Comparison of ENCODE assay signal across 19 cellular contexts in the genomic region with DNA sequence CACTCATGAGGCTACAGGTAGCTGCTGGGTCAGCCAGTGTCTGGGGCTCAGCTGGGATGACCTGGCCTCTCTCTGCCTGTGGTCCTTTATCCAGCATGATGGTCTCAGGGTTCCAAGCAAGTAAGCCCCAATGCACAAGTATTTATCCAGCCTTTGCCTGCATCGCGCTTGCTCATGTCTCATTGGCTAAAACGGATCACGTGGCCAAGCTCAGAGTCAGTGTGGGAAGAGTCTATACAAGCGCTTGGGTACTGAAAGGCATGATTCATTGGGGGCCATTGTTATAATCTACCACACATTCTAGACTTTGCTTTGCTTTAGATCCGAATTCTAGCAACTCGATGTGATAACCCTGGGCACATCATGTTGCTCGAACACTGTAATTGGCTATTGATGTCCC. TPM values are rescaled to one million over a fixed set of nuclear protein-coding genes. Genes with fewer than 3 reads are reported as not detected.
DNase-seq lines count a peak whose midpoint lies in the region; ATAC-seq, FAIRE-seq and TF ChIP-seq lines count a peak whose summit lies in the region.
"Had no signal": no experiment of that assay in that cellular context is flagged by ENCODE, and none has a peak within 500 bp of the region (broad histone marks: within the 10 kb centered on the region; RNA-seq: fewer than 3 reads in every experiment).

No MANE protein-coding gene starts in this region.

- no peaks in the 10 kb centered on the region; the same call in 2 of the 3 replicates for H3K79me2 ChIP-seq in K562 (ENCODE audit: control insufficient read depth, insufficient read depth, low read length)

- no peaks in the 10 kb centered on the region for H3K9me3 ChIP-seq in K562 (replicated peaks; ENCODE audit: control insufficient read depth, insufficient read depth, low read depth, low read length)
- H3K9me3 ChIP-seq: BE2C had no signal

- in situ Hi-C loops in K562 (cut with MboI): no loop called here

- H3K4me1 ChIP-seq in K562 (replicated peaks in 1 of 2; ENCODE audit: control insufficient read depth in 2 of 2, insufficient read depth in 2 of 2, low read length in 2 of 2): peaks cover 13 to 60% of the 10 kb centered on the region in 2 experiments

- H3K9me3 Mint-ChIP-seq in activated T-cell treated with anti-CD3 and anti-CD28 coated beads, Interleukin-2, amount 50 U/mL, for 24 hours: no peaks in the 10 kb centered on the region
- no peaks in the 10 kb centered on the region for H3K9me3 Mint-ChIP-seq in stimulated activated memory B cell treated with anti-CD40 and anti-IgM and Interleukin-4, amounts not matched to agents 10 μg/mL and 1 μg/mL and 100 μg/mL, for 72 hours
- H3K9me3 Mint-ChIP-seq in natural killer cell treated with Interleukin-12 subunit alpha and Interleukin-12 subunit beta and Interleukin-15 and Interleukin-18, amount 100 ng/mL, for 72 hours: no peaks in the 10 kb centered on the region
- H3K9me3 Mint-ChIP-seq: CD8-positive, alpha-beta T cell had no signal

- no peak for TF ChIP-seq POLR2A in K562 (conservative IDR thresholded peaks at IDR 0.05)

- no peak overlapping the region; the same call in 1 of the 2 replicates for H3K4me2 ChIP-seq in K562 (ENCODE audit: insufficient read depth, low read length)
- H3K4me2 ChIP-seq: KMS-11, PC-9 had no signal

- no peak overlapping the region for H3K4me3 Mint-ChIP-seq in activated T-cell treated with anti-CD3 and anti-CD28 coated beads, Interleukin-2, amount 50 U/mL, for 24 hours
- H3K4me3 Mint-ChIP-seq in stimulated activated memory B cell treated with anti-CD40 and anti-IgM and Interleukin-4, amounts not matched to agents 10 μg/mL and 1 μg/mL and 100 μg/mL, for 72 hours: no peak overlapping the region
- no peak overlapping the region for H3K4me3 Mint-ChIP-seq in natural killer cell treated with Interleukin-12 subunit alpha and Interleukin-12 subunit beta and Interleukin-15 and Interleukin-18, amount 100 ng/mL, for 72 hours
- H3K4me3 Mint-ChIP-seq: CD8-positive, alpha-beta T cell had no signal

- H3K36me3 Mint-ChIP-seq in activated T-cell treated with anti-CD3 and anti-CD28 coated beads, Interleukin-2, amount 50 U/mL, for 24 hours (ENCODE audit: low read depth): peaks cover 90% of the 10 kb centered on the region
- peaks cover 61% of the 10 kb centered on the region for H3K36me3 Mint-ChIP-seq in stimulated activated memory B cell treated with anti-CD40 and anti-IgM and Interleukin-4, amounts not matched to agents 10 μg/mL and 1 μg/mL and 100 μg/mL, for 72 hours
- H3K36me3 Mint-ChIP-seq in natural killer cell treated with Interleukin-12 subunit alpha and Interleukin-12 subunit beta and Interleukin-15 and Interleukin-18, amount 100 ng/mL, for 72 hours: no peaks in the 10 kb centered on the region

- no peaks in the 10 kb centered on the region for H3K27me3 Mint-ChIP-seq in activated T-cell treated with anti-CD3 and anti-CD28 coated beads, Interleukin-2, amount 50 U/mL, for 24 hours
- no peaks in the 10 kb centered on the region for H3K27me3 Mint-ChIP-seq in stimulated activated memory B cell treated with anti-CD40 and anti-IgM and Interleukin-4, amounts not matched to agents 10 μg/mL and 1 μg/mL and 100 μg/mL, for 72 hours
- H3K27me3 Mint-ChIP-seq in natural killer cell treated with Interleukin-12 subunit alpha and Interleukin-12 subunit beta and Interleukin-15 and Interleukin-18, amount 100 ng/mL, for 72 hours: no peaks in the 10 kb centered on the region

- H3K9me1 ChIP-seq in K562 (ENCODE audit: control insufficient read depth, insufficient read depth, low read length): no peaks in the 10 kb centered on the region

- no peak overlapping the region for H2AFZ ChIP-seq in K562 (ENCODE audit: low read depth, low read length)
- H2AFZ ChIP-seq: PC-9 had no signal

- H3K4me1 Mint-ChIP-seq in activated T-cell treated with anti-CD3 and anti-CD28 coated beads, Interleukin-2, amount 50 U/mL, for 24 hours (ENCODE audit: low read depth): peaks cover 83% of the 10 kb centered on the region
- peaks cover 82% of the 10 kb centered on the region for H3K4me1 Mint-ChIP-seq in stimulated activated memory B cell treated with anti-CD40 and anti-IgM and Interleukin-4, amounts not matched to agents 10 μg/mL and 1 μg/mL and 100 μg/mL, for 72 hours
- peaks cover 50 to 53% of the 10 kb centered on the region in 2 donors for H3K4me1 Mint-ChIP-seq in natural killer cell treated with Interleukin-12 subunit alpha and Interleukin-12 subunit beta and Interleukin-15 and Interleukin-18, amount 100 ng/mL, for 72 hours (ENCODE audit: low read depth in 2 of 2)

- no peak for DNase-seq in activated T-cell treated with anti-CD3 and anti-CD28 coated beads, Interleukin-2, amount 50 U/mL, for 24 hours
- DNase-seq in activated T-cell treated with anti-CD3 and anti-CD28 coated beads for 4 hours (no peak), K562 (ENCODE audit: extremely low read depth in 1 of 4, low spot score in 3 of 4) (peak in 3 of 4 experiments; percentile 29 to 32 (median 29)), DMS79 treated with DMSO at 0.1 percent for 48 hours (lab: John Stamatoyannopoulos, UW) (no peak), cortex of kidney (lab: John Stamatoyannopoulos, UW) (no peak)
- DNase-seq in natural killer cell treated with Interleukin-12 subunit alpha and Interleukin-12 subunit beta and Interleukin-15 and Interleukin-18, amount 100 ng/mL, for 72 hours (ENCODE audit: low spot score): no peak
- DNase-seq: BE2C; CD8-positive, alpha-beta T cell; DND-41; NCI-H1092 treated with DMSO at 0.1 percent for 48 hours; NCI-H1694; NCI-H69; PC-9 had no signal

- CTCF ChIA-PET in K562 (lab: Yijun Ruan, JAX; ENCODE audit: low intra/inter-chr PET ratio): no interaction called here

- POLR2A ChIA-PET in K562 (lab: Yijun Ruan, JAX): no interaction called here

- TF ChIP-seq RAD21 in Ishikawa (IDR thresholded peaks at IDR 0.05; ENCODE audit: low read depth) (no peak), K562 (CRISPR knock-in tag; conservative IDR thresholded peaks at IDR 0.05 in 1 of 2, IDR thresholded peaks at IDR 0.05 in 1 of 2) (no peak)

- 79% methylated on average over 8 of the region's 8 CpGs for WGBS in K562 (ENCODE audit: insufficient coverage, low coverage, missing lambda C conversion rate)

- TF ChIP-seq CTCF in K562 (IDR thresholded peaks at IDR 0.05 in 2 of 3, conservative IDR thresholded peaks at IDR 0.05 in 1 of 3; ENCODE audit: insufficient read depth in 2 of 3, low read depth in 1 of 3, low read length in 3 of 3): no peak

- H3K27me3 ChIP-seq in K562 (ENCODE audit: control insufficient read depth in 2 of 2, insufficient read depth in 2 of 2, low read length in 2 of 2): no peaks in the 10 kb centered on the region
- H3K27me3 ChIP-seq: BE2C had no signal

- H3K4me3 ChIP-seq in K562: no peak overlapping the region
- H3K4me3 ChIP-seq: PC-9 had no signal

- peak overlapping the region; percentile 45 for H3K27ac Mint-ChIP-seq in activated T-cell treated with anti-CD3 and anti-CD28 coated beads, Interleukin-2, amount 50 U/mL, for 24 hours
- H3K27ac Mint-ChIP-seq in stimulated activated memory B cell treated with anti-CD40 and anti-IgM and Interleukin-4, amounts not matched to agents 10 μg/mL and 1 μg/mL and 100 μg/mL, for 72 hours: peak overlapping the region; percentile 93
- peak overlapping the region in 1 of 2 donors; percentile 73 for H3K27ac Mint-ChIP-seq in natural killer cell treated with Interleukin-12 subunit alpha and Interleukin-12 subunit beta and Interleukin-15 and Interleukin-18, amount 100 ng/mL, for 72 hours
- H3K27ac Mint-ChIP-seq: CD8-positive, alpha-beta T cell had no signal

- H3K27ac ChIP-seq in K562 (ENCODE audit: extremely low read depth, low read depth, low read length): 0 out of 3 replicates have a peak overlapping the region, but pooled peaks have one; percentile 67
- H3K27ac ChIP-seq: KMS-11, PC-9 had no signal

- FAIRE-seq in K562 (lab: Jason Lieb, UNC): no peak
- FAIRE-seq: D721Med, H1 had no signal

- H4K20me1 ChIP-seq in K562 (replicated peaks; ENCODE audit: control insufficient read depth, insufficient read depth, low read length): no peaks in the 10 kb centered on the region

- no peak for ATAC-seq in K562
- no peak for ATAC-seq in stimulated activated memory B cell treated with anti-CD40 and anti-IgM and Interleukin-4, amounts not matched to agents 10 μg/mL and 1 μg/mL and 100 μg/mL, for 72 hours
- ATAC-seq in natural killer cell treated with Interleukin-12 subunit alpha and Interleukin-12 subunit beta and Interleukin-15 and Interleukin-18, amount 100 ng/mL, for 72 hours: no peak
- ATAC-seq: CD8-positive, alpha-beta T cell had no signal

- intact Hi-C loops in K562 (cut with micrococcal nuclease): no loop called here

- no peak for TF ChIP-seq EP300 in Ishikawa (IDR thresholded peaks at IDR 0.05; ENCODE audit: borderline replicate concordance)
- no peak for TF ChIP-seq EP300 in K562 (IDR thresholded peaks at IDR 0.05; ENCODE audit: low read length)

- H3K9ac ChIP-seq in K562 (ENCODE audit: insufficient read depth in 1 of 2, low read depth in 2 of 2, low read length in 2 of 2): no peak overlapping the region
- H3K9ac ChIP-seq: KMS-11 had no signal

- H3K36me3 ChIP-seq in K562 (ENCODE audit: control insufficient read depth, insufficient read depth, low read length): no peaks in the 10 kb centered on the region

- no TSS peak for BruUV-seq in K562 (replicated peaks; lab: Mats Ljungman, UMichigan)

TF ChIP-seq in K562, 482 proteins besides CTCF, POLR2A, EP300 and RAD21 (continues in another document):
- TF ChIP-seq SMARCA5 (IDR thresholded peaks at IDR 0.05): no peak
- no peak for TF ChIP-seq CHD2 (IDR thresholded peaks at IDR 0.05; ENCODE audit: low read depth, low read length)
- TF ChIP-seq HIVEP1 (CRISPR knock-in tag; IDR thresholded peaks at IDR 0.05): no peak

RNA-seq across cellular contexts. Expression of a gene that starts 48.3 kb away (rescaled TPM):
- 2.3 and 4.1 TPM in 2 replicates for total RNA-seq in K562 (2011; cell fraction: chromatin; rRNA removed; ENCODE audit: low replicate concordance)
- total RNA-seq in K562 (2011; cell fraction: nucleolus; rRNA removed): 2.7 and 3.0 TPM in 2 replicates
- 3.3 and 4.4 TPM in 2 replicates for total RNA-seq in K562 (2011; cell fraction: nucleoplasm; rRNA removed)
- 7.5 and 10.4 TPM in 2 replicates for total RNA-seq in K562 (2014; rRNA removed)
- 6.7 and 6.8 TPM in 2 replicates for total RNA-seq in K562 (2014; rRNA removed; fragmentation: Illumina TruSeq; extraction: Trizol)
- 6.7 TPM in 2 replicates for total RNA-seq in K562 (2015; rRNA removed; fragmentation: Illumina TruSeq; extraction: Trizol)
- 9.4 and 11.5 TPM in 2 replicates for total RNA-seq in K562 (2021)
- polyA plus RNA-seq in K562 (2011; rRNA removed): 6.8 and 7.1 TPM in 2 replicates
- 4.8 and 6.9 TPM in 2 replicates for polyA plus RNA-seq in K562 (2011; cell fraction: cytosol; rRNA removed)
- 3.6 and 5.2 TPM in 2 replicates for polyA plus RNA-seq in K562 (2011; cell fraction: nucleus; rRNA removed)
- polyA plus RNA-seq in K562 (2012): 6.1 and 20.4 TPM in 2 replicates
- 7.9 and 8.9 TPM in 2 replicates for polyA plus RNA-seq in K562 (2014; fragmentation: Illumina TruSeq; extraction: Trizol)
- 1 to 10 TPM; 1.5 to 2.3 TPM for polyA plus RNA-seq in K562 (2014; fragmentation: Nextera tagmentation; extraction: Ambion mirVana)
- polyA plus RNA-seq in K562 (2014; rRNA removed): 6.2 and 6.5 TPM in 2 replicates
- polyA minus RNA-seq in K562 (2011; rRNA and poly(A)+ RNA removed): 8.5 and 9.7 TPM in 2 replicates
- polyA minus RNA-seq in K562 (2011; cell fraction: cytosol; rRNA and poly(A)+ RNA removed): 4.7 and 6.5 TPM in 2 replicates
- 1.2 and 2.7 TPM in 2 replicates for polyA minus RNA-seq in K562 (2011; cell fraction: nucleus; rRNA and poly(A)+ RNA removed)
- 100 to 1,000 TPM in 1 of 2 donors, 10 to 100 TPM in 1; 74.6 to 119 TPM for total RNA-seq in natural killer cell treated with Interleukin-12 subunit alpha and Interleukin-12 subunit beta and Interleukin-15 and Interleukin-18, amount 100 ng/mL, for 72 hours
- total RNA-seq: MCF 10A, PC-9 had no signal

Comparison
In these comparisons a context has a peak if more than half of its experiments do, and no peak if none do; other contexts are left out.
1. DNase-seq: peak in K562 (3 of 4); none in activated T-cell treated with anti-CD3 and anti-CD28 coated beads, Interleukin-2, amount 50 U/mL, for 24 hours (single experiment), activated T-cell treated with anti-CD3 and anti-CD28 coated beads for 4 hours (single experiment), DMS79 treated with DMSO at 0.1 percent for 48 hours (single experiment), natural killer cell treated with Interleukin-12 subunit alpha and Interleukin-12 subunit beta and Interleukin-15 and Interleukin-18, amount 100 ng/mL, for 72 hours (single experiment) and cortex of kidney (single experiment).
2. RNA of a gene that starts 48.3 kb away (total RNA-seq): 74.6 to 119 TPM in natural killer cell treated with Interleukin-12 subunit alpha and Interleukin-12 subunit beta and Interleukin-15 and Interleukin-18, amount 100 ng/mL, for 72 hours; 2.3 to 11.5 TPM in K562; every median in the first group is over 4 times any median in the second.